2 cellular contexts compared by ENCODE assay signal in genomic region chr10:103799341-103799740, GRCh38.
A peak's percentile ranks its signal among the peaks of the same experiment; 100 is the strongest.
TF ChIP-seq lines count a peak whose summit lies in the region.

No MANE protein-coding gene starts in this region.

TF ChIP-seq in HEK293, 187 proteins besides CTCF, POLR2A, EP300 and RAD21:
- TF ChIP-seq MZF1 (tag by site-specific recombination; IDR thresholded peaks at IDR 0.05; ENCODE audit: borderline replicate concordance) = no peak
- TF ChIP-seq ZNF391 (tag by site-specific recombination; IDR thresholded peaks at IDR 0.05; ENCODE audit: borderline replicate concordance, low read depth) = no peak
- TF ChIP-seq ZNF585B (tag by site-specific recombination; IDR thresholded peaks at IDR 0.05) = no peak
- TF ChIP-seq KLF7 (tag by site-specific recombination; IDR thresholded peaks at IDR 0.05; ENCODE audit: borderline replicate concordance) = no peak
- peak; percentile 22; the same call in 1 of the 2 replicates for TF ChIP-seq EGR2 (tag by site-specific recombination; IDR thresholded peaks at IDR 0.05; ENCODE audit: low read depth)
- no peak for TF ChIP-seq ZNF707 (tag by site-specific recombination; IDR thresholded peaks at IDR 0.05)
- no peak for TF ChIP-seq TSHZ1 (tag by site-specific recombination; IDR thresholded peaks at IDR 0.05; ENCODE audit: borderline replicate concordance)
- TF ChIP-seq ZNF354C (tag by site-specific recombination; IDR thresholded peaks at IDR 0.05; ENCODE audit: borderline replicate concordance, low read depth) = no peak

TF ChIP-seq in HepG2, 621 proteins besides CTCF, POLR2A, EP300 and RAD21:
- no peak for TF ChIP-seq MTA3 (CRISPR knock-in tag; IDR thresholded peaks at IDR 0.05)
- TF ChIP-seq TRIM24 (CRISPR knock-in tag; IDR thresholded peaks at IDR 0.05) = no peak
- no peak for TF ChIP-seq ZNF800 (CRISPR knock-in tag; IDR thresholded peaks at IDR 0.05)
- TF ChIP-seq ZNF607 (CRISPR knock-in tag; IDR thresholded peaks at IDR 0.05; ENCODE audit: borderline replicate concordance) = no peak
- TF ChIP-seq ZBTB1 (CRISPR knock-in tag; IDR thresholded peaks at IDR 0.05; ENCODE audit: borderline replicate concordance) = no peak
- TF ChIP-seq STAG1 (CRISPR knock-in tag; IDR thresholded peaks at IDR 0.05) = no peak
- TF ChIP-seq ZBTB20 (CRISPR knock-in tag; IDR thresholded peaks at IDR 0.05; ENCODE audit: borderline replicate concordance, low read depth) = no peak
- TF ChIP-seq CENPBD1 (CRISPR knock-in tag; IDR thresholded peaks at IDR 0.05; ENCODE audit: borderline replicate concordance, low read depth) = no peak
- no peak for TF ChIP-seq ZNF207 (IDR thresholded peaks at IDR 0.05; ENCODE audit: borderline replicate concordance)
- TF ChIP-seq ZSCAN30 (CRISPR knock-in tag; IDR thresholded peaks at IDR 0.05) = no peak
- TF ChIP-seq ZNF747 (CRISPR knock-in tag; IDR thresholded peaks at IDR 0.05; ENCODE audit: borderline replicate concordance) = no peak
- no peak for TF ChIP-seq DPF2 (CRISPR knock-in tag; IDR thresholded peaks at IDR 0.05; ENCODE audit: borderline replicate concordance, low read depth)
- TF ChIP-seq ZNF136 (CRISPR knock-in tag; IDR thresholded peaks at IDR 0.05; ENCODE audit: low read depth) = no peak
